ENCODE assay signal across 15 cellular contexts in genomic region chr7:21971780-21972396, GRCh38. TPM values are rescaled to one million over a fixed set of nuclear protein-coding genes. Genes with fewer than 3 reads are reported as not detected.
DNase-seq lines count a peak whose midpoint lies in the region; TF ChIP-seq lines count a peak whose summit lies in the region.
"Had no signal": no experiment of that assay in that cellular context is flagged by ENCODE, and none has a peak within 500 bp of the region (broad histone marks: within the 10 kb centered on the region; RNA-seq: fewer than 3 reads in every experiment).

No MANE protein-coding gene starts in this region.

- no peaks in the 10 kb centered on the region for H3K79me1 ChIP-seq in H9 (ENCODE audit: insufficient read depth, low read depth, low read length, poor library complexity, severe bottlenecking)

- H3K4me3 Mint-ChIP-seq in H9, result no peak overlapping the region
- H3K4me3 Mint-ChIP-seq in CD14-positive monocyte, result no peak overlapping the region

- H3K27me3 Mint-ChIP-seq in H9 (ENCODE audit: low read depth) (peaks cover 2% of the 10 kb centered on the region; the same call in 1 of the 2 replicates), CD14-positive monocyte (ENCODE audit: low read depth in 3 of 3) (peaks cover 2 to 6% (median 4%) of the 10 kb centered on the region in 3 donors)

- H3K23me2 ChIP-seq in H9 (ENCODE audit: insufficient read length, low read depth, low read length, poor library complexity, severe bottlenecking), result no peaks in the 10 kb centered on the region

- H4K8ac ChIP-seq in H9 (replicated peaks; ENCODE audit: insufficient read length, low read depth, low read length), result no peak overlapping the region

- no peak overlapping the region for H3K56ac ChIP-seq in H9 (ENCODE audit: insufficient read length, low read depth, low read length)

- no peak overlapping the region for H3K18ac ChIP-seq in H9 (ENCODE audit: insufficient read length, low read depth, low read length)

- no peaks in the 10 kb centered on the region for H3K79me2 ChIP-seq in H9 (ENCODE audit: insufficient read depth, low read length)

- intact Hi-C loops in CD14-positive monocyte (cut with micrococcal nuclease), result no loop called here

- H3K4ac ChIP-seq in H9 (ENCODE audit: low read depth, low read length), result no peak overlapping the region

- H2BK120ac ChIP-seq in H9 (ENCODE audit: low read depth, low read length, poor library complexity, severe bottlenecking), result no peak overlapping the region

- peak; percentile 35 for DNase-seq in A172 (ENCODE audit: low spot score)
- peak; percentile 85 for DNase-seq in H9
- peak; percentile 39 for DNase-seq in SK-MEL-5 (ENCODE audit: low read depth, low spot score)
- no peak for DNase-seq in HPDE6-E6E7 (ENCODE audit: extremely low spot score)
- DNase-seq in SK-N-DZ (ENCODE audit: low spot score), result no peak
- DNase-seq in CD14-positive monocyte (ENCODE audit: low spot score), result no peak
- DNase-seq in NOMO-1 treated with dmso at 0.1 percent for 144 hours (lab: John Stamatoyannopoulos, UW; ENCODE audit: unreplicated experiment), result no peak
- DNase-seq: Caco-2; GM23248; NCI-H1048; NCI-H345; NCI-H526 treated with DMSO at 0.1 percent for 48 hours; NK-92 treated with Interleukin-12 subunit alpha and Interleukin-12 subunit beta, amount 100 ng/mL, for 24 hours; SK-N-SH had no signal

- H2AFZ ChIP-seq in H9 (ENCODE audit: low read length), result no peak overlapping the region
- H2AFZ ChIP-seq: GM23248 had no signal

- H3K36me3 Mint-ChIP-seq in H9 (ENCODE audit: insufficient read depth in 1 of 3, low read depth in 3 of 3) (no peaks in the 10 kb centered on the region), CD14-positive monocyte (no peaks in the 10 kb centered on the region)

- H3K36me3 ChIP-seq in iPS-20b (ENCODE audit: insufficient read depth, low read depth, low read length), result no peaks in the 10 kb centered on the region

- no peak overlapping the region for H2BK5ac ChIP-seq in H9 (ENCODE audit: insufficient read length, low read length)

- no peaks in the 10 kb centered on the region for H3K9me3 ChIP-seq in H9 (ENCODE audit: control insufficient read depth, low read depth, low read length)
- H3K9me3 ChIP-seq in iPS-20b (ENCODE audit: insufficient read depth, low read depth, low read length), result no peaks in the 10 kb centered on the region
- H3K9me3 ChIP-seq: Caco-2, SK-N-SH had no signal

- no peaks in the 10 kb centered on the region for H4K20me1 ChIP-seq in H9 (ENCODE audit: control insufficient read depth, insufficient read depth, insufficient read length)

- H2BK20ac ChIP-seq in H9 (ENCODE audit: low read depth, low read length, poor library complexity, severe bottlenecking), result no peak overlapping the region

- in situ Hi-C loops in SK-MEL-5 (cut with HindIII; ENCODE audit: low pct_unique_long_range_greater_than_20kb, low sequenced_read_pairs), result no loop called here

- H4K91ac ChIP-seq in H9 (ENCODE audit: insufficient read length, low read depth, low read length), result no peak overlapping the region

- no peak overlapping the region for H3K4me3 ChIP-seq in iPS-20b (ENCODE audit: low read length)
- H3K4me3 ChIP-seq: GM23248 had no signal

- peaks cover 7 to 8% of the 10 kb centered on the region in 2 experiments for H3K4me1 Mint-ChIP-seq in H9
- H3K4me1 Mint-ChIP-seq in CD14-positive monocyte, result peaks cover 11% of the 10 kb centered on the region

- H3K9me3 Mint-ChIP-seq in H9 (no peaks in the 10 kb centered on the region), CD14-positive monocyte (peaks cover 0 to 7% (median 0%) of the 10 kb centered on the region in 7 donors)

- H3K27me3 ChIP-seq in H9 (ENCODE audit: insufficient read depth, low read length) (no peaks in the 10 kb centered on the region), iPS-20b (ENCODE audit: insufficient read depth, low read length) (no peaks in the 10 kb centered on the region)

- H3K4me2 ChIP-seq in H9 (ENCODE audit: insufficient read depth, insufficient read length, low read length), result no peak overlapping the region
- H3K4me2 ChIP-seq: SK-N-SH had no signal

- TF ChIP-seq CTCF in H9 (conservative IDR thresholded peaks at IDR 0.05) (no peak), CD14-positive monocyte (IDR thresholded peaks at IDR 0.05) (no peak)

- no peak overlapping the region for H4K5ac ChIP-seq in H9 (ENCODE audit: insufficient read length, low read depth, low read length)

- no peak overlapping the region for H3K27ac Mint-ChIP-seq in H9
- H3K27ac Mint-ChIP-seq in CD14-positive monocyte, result no peak overlapping the region

- H3T11ph ChIP-seq in H9 (ENCODE audit: low read length), result no peak overlapping the region

- no peak overlapping the region for H2BK15ac ChIP-seq in H9 (ENCODE audit: low read depth, low read length)

- H3K4me1 ChIP-seq in H9 (ENCODE audit: insufficient read depth, low read length), result no peaks in the 10 kb centered on the region
- H3K4me1 ChIP-seq in iPS-20b (ENCODE audit: insufficient read depth, low read length), result peaks cover 4% of the 10 kb centered on the region; the same call in 1 of the 2 replicates
- H3K4me1 ChIP-seq: Caco-2 had no signal

- H3K9ac ChIP-seq in H9 (ENCODE audit: extremely low read depth, insufficient read length, low read length), result no peak overlapping the region
- peak overlapping the region; percentile 43; the same call in 1 of the 2 replicates for H3K9ac ChIP-seq in iPS-20b (ENCODE audit: low read depth, low read length)
- H3K9ac ChIP-seq: GM23248, SK-N-SH had no signal

- no peak overlapping the region for H3K23ac ChIP-seq in H9 (ENCODE audit: insufficient read length, low read depth, low read length)

- no peak overlapping the region for H2AK5ac ChIP-seq in H9 (ENCODE audit: insufficient read length, low read length)

- no peak overlapping the region for H2BK12ac ChIP-seq in H9 (ENCODE audit: insufficient read length, low read depth, low read length)

- no peak overlapping the region for H3K27ac ChIP-seq in H9 (ENCODE audit: insufficient read length, low read depth, low read length)
- H3K27ac ChIP-seq in iPS-20b (ENCODE audit: low read length), result no peak overlapping the region
- H3K27ac ChIP-seq: GM23248 had no signal

- no CpG with 5 or more reads among the region's 6 CpGs for WGBS in H9 (ENCODE audit: extremely low coverage, insufficient read length, low lambda C conversion rate)

- 0 out of 2 replicates have a peak overlapping the region, but pooled peaks have one; percentile 6 for H3K14ac ChIP-seq in H9 (ENCODE audit: insufficient read depth, low read length)

RNA-seq across cellular contexts. Expression of gene CDCA7L, which starts 26.2 kb away (rescaled TPM):
- total RNA-seq in A172 (2014; rRNA removed; shearing (Covaris generic)), result 97.8 and 100 TPM in 2 replicates
- 104 and 111 TPM in 2 replicates for total RNA-seq in H9 (2021)
- 84.1 and 94.3 TPM in 2 replicates for total RNA-seq in SK-MEL-5 (2014; rRNA removed; shearing (Covaris generic))
- polyA plus RNA-seq in SK-MEL-5 (2015; cell fraction: cytosol; rRNA removed), result 56.9 and 63.2 TPM in 2 replicates
- 75.8 and 81.9 TPM in 2 replicates for polyA plus RNA-seq in SK-MEL-5 (2015; cell fraction: nucleus; rRNA removed)
- 18.2 and 32.3 TPM in 2 replicates for polyA plus RNA-seq in SK-N-DZ (2014; cell fraction: cytosol; rRNA removed)
- polyA plus RNA-seq in SK-N-DZ (2014; cell fraction: nucleus; rRNA removed), result 39.0 and 45.5 TPM in 2 replicates
- polyA plus RNA-seq in CD14-positive monocyte, result 1 to 10 TPM; 2.5 to 3.1 TPM

Comparison
In these comparisons a context has a peak if more than half of its experiments do, and no peak if none do; other contexts are left out.
1. DNase-seq: peak in A172 (single experiment), H9 (single experiment) and SK-MEL-5 (single experiment); none in HPDE6-E6E7 (single experiment), SK-N-DZ (single experiment), CD14-positive monocyte (single experiment) and NOMO-1 treated with dmso at 0.1 percent for 144 hours (single experiment).